ENCODE assay signal across 8 cellular contexts in genomic region chr2:173210270-173211196, GRCh38.
DNase-seq lines count a peak whose midpoint lies in the region; ATAC-seq and TF ChIP-seq lines count a peak whose summit lies in the region.

No MANE protein-coding gene starts in this region.

- DNase-seq in BJ (ENCODE audit: low read depth) (peak; percentile 68), MM.1S (peak; percentile 58), RPMI8226 (peak; percentile 62), Right ventricle myocardium superior (peak; percentile 53), pulmonary artery endothelial cell (ENCODE audit: low read depth, low spot score) (peak; percentile 57)
- peak; percentile 29 for DNase-seq in activated naive CD8-positive, alpha-beta T cell treated with anti-CD3 and anti-CD28 coated beads for 36 hours

- no peaks in the 10 kb centered on the region for H3K9me3 Mint-ChIP-seq in activated naive CD8-positive, alpha-beta T cell treated with anti-CD3 and anti-CD28 coated beads for 36 hours

- no peak overlapping the region for H3K27ac ChIP-seq in MM.1S (ENCODE audit: low read length)

- H3K27ac Mint-ChIP-seq in activated naive CD8-positive, alpha-beta T cell treated with anti-CD3 and anti-CD28 coated beads for 36 hours: no peak overlapping the region

- H2AFZ ChIP-seq in MM.1S (ENCODE audit: low read length): no peak overlapping the region

- H3K27me3 ChIP-seq in BJ (ENCODE audit: control insufficient read depth, insufficient read depth, low read length) (no peaks in the 10 kb centered on the region), MM.1S (replicated peaks; ENCODE audit: insufficient read depth, low read length) (no peaks in the 10 kb centered on the region)

- ATAC-seq in GM19463 (IDR thresholded peaks at IDR 0.05; ENCODE audit: unreplicated experiment) (peak; percentile 56), Right ventricle myocardium superior (ENCODE audit: poor library complexity) (peak; percentile 88), GM21825 (IDR thresholded peaks at IDR 0.05; ENCODE audit: unreplicated experiment) (no peak)

- H3K9ac ChIP-seq in MM.1S (ENCODE audit: low read length): no peak overlapping the region

- H3K4me3 Mint-ChIP-seq in activated naive CD8-positive, alpha-beta T cell treated with anti-CD3 and anti-CD28 coated beads for 36 hours: no peak overlapping the region

- no peak overlapping the region for H3K4me2 ChIP-seq in MM.1S (ENCODE audit: low read depth, low read length)

- H3K9me3 ChIP-seq in MM.1S (replicated peaks; ENCODE audit: insufficient read depth, low read length): no peaks in the 10 kb centered on the region

- intact Hi-C loops in Right ventricle myocardium superior (cut with DNase I): loop anchor here (2.0 kb wide), 1 partner anchor 188 kb away; no protein-coding TSS in a partner anchor

- no peaks in the 10 kb centered on the region for H3K9me2 ChIP-seq in MM.1S (replicated peaks; ENCODE audit: insufficient read depth, low read length)

- H4K20me1 ChIP-seq in MM.1S (ENCODE audit: insufficient read depth, low read length): no peaks in the 10 kb centered on the region

- TF ChIP-seq CTCF in BJ (IDR thresholded peaks at IDR 0.05; ENCODE audit: insufficient read depth, low read depth, low read length) (peak; percentile 87), MM.1S (IDR thresholded peaks at IDR 0.05; ENCODE audit: low read length) (peak; percentile 86)

- CTCF ChIA-PET in BJ (lab: Yijun Ruan, JAX): interaction anchor here (0.7 to 9.8 kb wide), 32 partner anchors 9 to 423 kb away, joined by 3 to 200 read pairs (median 4); no protein-coding TSS in a partner anchor

- no peaks in the 10 kb centered on the region for H3K79me2 ChIP-seq in MM.1S (ENCODE audit: low read length)

- POLR2A ChIA-PET in BJ (lab: Charles Lee): interaction anchor here (0.7 kb wide), 1 partner anchor 132 kb away, joined by 3 read pairs; no protein-coding TSS in a partner anchor

- no peaks in the 10 kb centered on the region for H3F3A ChIP-seq in MM.1S (ENCODE audit: insufficient read depth, low read length)

- no peaks in the 10 kb centered on the region for H3K4me1 ChIP-seq in MM.1S (ENCODE audit: low read length)

- H3K4me1 Mint-ChIP-seq in activated naive CD8-positive, alpha-beta T cell treated with anti-CD3 and anti-CD28 coated beads for 36 hours: peaks cover 2% of the 10 kb centered on the region

- H3K36me3 ChIP-seq in BJ (ENCODE audit: control insufficient read depth, insufficient read depth, low read length) (peaks cover 5% of the 10 kb centered on the region), MM.1S (replicated peaks; ENCODE audit: insufficient read depth, low read length) (no peaks in the 10 kb centered on the region)

- no peak overlapping the region for H3K4me3 ChIP-seq in BJ (ENCODE audit: low read depth, low read length)
- no peak overlapping the region for H3K4me3 ChIP-seq in MM.1S (ENCODE audit: low read length)

- H3K27me3 Mint-ChIP-seq in activated naive CD8-positive, alpha-beta T cell treated with anti-CD3 and anti-CD28 coated beads for 36 hours: peaks cover 8% of the 10 kb centered on the region

- H3K36me3 Mint-ChIP-seq in activated naive CD8-positive, alpha-beta T cell treated with anti-CD3 and anti-CD28 coated beads for 36 hours: peaks cover 3% of the 10 kb centered on the region
